In genomic region chr4:153521467-153521866, GRCh38 we compare ENCODE assay signal across 11 cellular contexts. TPM values are rescaled to one million over a fixed set of nuclear protein-coding genes. Genes with fewer than 3 reads are reported as not detected.
DNase-seq lines count a peak whose midpoint lies in the region; ATAC-seq and TF ChIP-seq lines count a peak whose summit lies in the region.
"Had no signal": no experiment of that assay in that cellular context is flagged by ENCODE, and none has a peak within 500 bp of the region (broad histone marks: within the 10 kb centered on the region; RNA-seq: fewer than 3 reads in every experiment).

No MANE protein-coding gene starts in this region.

- CTCF ChIA-PET in MCF 10A (lab: Yijun Ruan, JAX): no interaction called here

- no peak for TF ChIP-seq EP300 in sigmoid colon (IDR thresholded peaks at IDR 0.05)

- ATAC-seq in GM21576 (IDR thresholded peaks at IDR 0.05; ENCODE audit: unreplicated experiment) (peak; percentile 27), T-helper 17 cell (peak; percentile 19), GM21723 (IDR thresholded peaks at IDR 0.05; ENCODE audit: unreplicated experiment) (no peak)
- no peak for ATAC-seq in natural killer cell treated with Interleukin-12 subunit alpha and Interleukin-12 subunit beta and Interleukin-15 and Interleukin-18, amount 100 ng/mL, for 72 hours
- ATAC-seq: SK-N-SH treated with all-trans-retinoic acid at 6 μM for 48 hours had no signal

- no peak for TF ChIP-seq POLR2A in sigmoid colon (IDR thresholded peaks at IDR 0.05)

- peak; percentile 40 for DNase-seq in activated CD4-positive, alpha-beta T cell treated with anti-CD3 and anti-CD28 coated beads for 48 hours
- no peak for DNase-seq in activated CD4-positive, alpha-beta T cell treated with anti-CD3 and anti-CD28 coated beads, Interleukin-2, amount 50 U/mL, for 4 hours
- DNase-seq in T-helper 17 cell (no peak), MCF 10A (ENCODE audit: unreplicated experiment) (no peak), sigmoid colon (no peak)
- no peak for DNase-seq in natural killer cell treated with Interleukin-12 subunit alpha and Interleukin-12 subunit beta and Interleukin-15 and Interleukin-18, amount 100 ng/mL, for 72 hours (ENCODE audit: low spot score)
- DNase-seq: 8988T, NCI-H1092 treated with DMSO at 0.1 percent for 48 hours had no signal

- 61 to 93% methylated on average over 10 of the region's 10 CpGs for WGBS in sigmoid colon, 2 donors

- no peaks in the 10 kb centered on the region for H3K36me3 ChIP-seq in sigmoid colon

- H3K4me3 ChIP-seq in sigmoid colon: no peak overlapping the region

- no peaks in the 10 kb centered on the region for H3K27me3 ChIP-seq in sigmoid colon

- H3K27ac ChIP-seq in sigmoid colon: no peak overlapping the region

- intact Hi-C loops in MCF 10A (cut with micrococcal nuclease) (no loop called here), sigmoid colon (cut with DNase I) (no loop called here)

- no peaks in the 10 kb centered on the region for H3K9me3 ChIP-seq in T-helper 17 cell (ENCODE audit: control insufficient read depth, low read length, poor library complexity, severe bottlenecking)
- no peaks in the 10 kb centered on the region for H3K9me3 ChIP-seq in sigmoid colon

- POLR2A ChIA-PET in MCF 10A (lab: Yijun Ruan, JAX): interaction anchor here (0.7 kb wide), 1 partner anchor 15 kb away, joined by 3 read pairs; no protein-coding TSS in a partner anchor

- TF ChIP-seq CTCF in MCF 10A (IDR thresholded peaks at IDR 0.05; ENCODE audit: unreplicated experiment) (no peak), sigmoid colon (IDR thresholded peaks at IDR 0.05) (no peak)

- BruUV-seq in MCF 10A (replicated peaks; lab: Mats Ljungman, UMichigan): no TSS peak

- peak overlapping the region; percentile 89 for H3K4me3 Mint-ChIP-seq in T-helper 17 cell
- peak overlapping the region; percentile 85 for H3K4me3 Mint-ChIP-seq in natural killer cell treated with Interleukin-12 subunit alpha and Interleukin-12 subunit beta and Interleukin-15 and Interleukin-18, amount 100 ng/mL, for 72 hours
- H3K4me3 Mint-ChIP-seq in MCF 10A (ENCODE audit: unreplicated experiment): no peak overlapping the region

- H3K4me1 ChIP-seq in sigmoid colon: peaks cover 0 to 35% (median 28%) of the 10 kb centered on the region in 4 donors

- no peaks in the 10 kb centered on the region for H3K9me3 Mint-ChIP-seq in natural killer cell treated with Interleukin-12 subunit alpha and Interleukin-12 subunit beta and Interleukin-15 and Interleukin-18, amount 100 ng/mL, for 72 hours
- H3K9me3 Mint-ChIP-seq in MCF 10A (ENCODE audit: unreplicated experiment): no peaks in the 10 kb centered on the region

- H3K27me3 Mint-ChIP-seq in T-helper 17 cell (no peaks in the 10 kb centered on the region), MCF 10A (ENCODE audit: insufficient read depth, unreplicated experiment) (no peaks in the 10 kb centered on the region)
- H3K27me3 Mint-ChIP-seq in natural killer cell treated with Interleukin-12 subunit alpha and Interleukin-12 subunit beta and Interleukin-15 and Interleukin-18, amount 100 ng/mL, for 72 hours: no peaks in the 10 kb centered on the region

- H3K27ac Mint-ChIP-seq in T-helper 17 cell: peak overlapping the region; percentile 97
- H3K27ac Mint-ChIP-seq in natural killer cell treated with Interleukin-12 subunit alpha and Interleukin-12 subunit beta and Interleukin-15 and Interleukin-18, amount 100 ng/mL, for 72 hours: peak overlapping the region; percentile 92 to 93
- H3K27ac Mint-ChIP-seq in MCF 10A (ENCODE audit: low read depth, unreplicated experiment): no peak overlapping the region

- no peaks in the 10 kb centered on the region for H3K36me3 Mint-ChIP-seq in T-helper 17 cell (ENCODE audit: low read depth)
- no peaks in the 10 kb centered on the region for H3K36me3 Mint-ChIP-seq in natural killer cell treated with Interleukin-12 subunit alpha and Interleukin-12 subunit beta and Interleukin-15 and Interleukin-18, amount 100 ng/mL, for 72 hours
- H3K36me3 Mint-ChIP-seq in MCF 10A (ENCODE audit: insufficient read depth, unreplicated experiment): peaks cover 10% of the 10 kb centered on the region

- peaks cover 74% of the 10 kb centered on the region for H3K4me1 Mint-ChIP-seq in T-helper 17 cell
- peaks cover 80 to 85% of the 10 kb centered on the region in 2 donors for H3K4me1 Mint-ChIP-seq in natural killer cell treated with Interleukin-12 subunit alpha and Interleukin-12 subunit beta and Interleukin-15 and Interleukin-18, amount 100 ng/mL, for 72 hours (ENCODE audit: low read depth in 2 of 2)
- H3K4me1 Mint-ChIP-seq in MCF 10A (ENCODE audit: insufficient read depth, unreplicated experiment): peaks cover 21% of the 10 kb centered on the region

RNA-seq across cellular contexts. Expression of gene TMEM131L, which starts 55.3 kb away (rescaled TPM):
- 10 to 100 TPM; 83.8 to 92.7 TPM for total RNA-seq in T-helper 17 cell
- total RNA-seq in natural killer cell treated with Interleukin-12 subunit alpha and Interleukin-12 subunit beta and Interleukin-15 and Interleukin-18, amount 100 ng/mL, for 72 hours: 10 to 100 TPM; 35.8 to 42.3 TPM
- total RNA-seq in MCF 10A (2022): 7.8 and 10.1 TPM in 2 replicates
- 10 to 100 TPM in 3 of 4 donors, 1 to 10 TPM in 1; 8.2 to 27.2 (median 15.6) TPM for total RNA-seq in sigmoid colon
- 10 to 100 TPM in 1 of 3 donors, under 1 TPM in 2; 0.60 to 15.2 (median 0.69) TPM for polyA plus RNA-seq in sigmoid colon

Comparison
In these comparisons a context has a peak if more than half of its experiments do, and no peak if none do; other contexts are left out.
1. ATAC-seq: peak in GM21576 (single experiment) and T-helper 17 cell (single experiment); none in natural killer cell treated with Interleukin-12 subunit alpha and Interleukin-12 subunit beta and Interleukin-15 and Interleukin-18, amount 100 ng/mL, for 72 hours (0 of 2) and GM21723 (single experiment).